In the genomic region with DNA sequence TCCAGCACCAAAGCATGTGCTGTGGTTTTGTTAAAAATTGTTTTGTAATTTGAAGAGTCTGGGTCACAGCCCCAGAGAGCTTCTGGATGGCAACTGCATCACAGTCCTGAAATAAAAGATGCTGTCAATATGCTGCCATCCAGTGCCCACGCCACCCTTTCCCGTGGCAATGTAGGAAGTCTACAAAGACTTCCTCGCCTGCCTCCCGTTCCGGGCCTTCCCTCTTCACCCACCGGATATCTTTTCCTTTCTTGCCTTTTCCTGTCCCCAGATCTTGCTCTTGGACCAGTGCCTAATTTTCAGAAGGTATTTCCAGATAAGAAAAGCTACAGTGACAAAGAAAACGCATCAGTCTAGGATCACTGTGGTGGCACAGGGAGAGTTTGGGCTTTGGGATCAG, we compare ENCODE assay signal across 19 cellular contexts.
"Had no signal": no experiment of that assay in that cellular context is flagged by ENCODE, and none has a peak within 500 bp of the region (broad histone marks: within the 10 kb centered on the region; RNA-seq: fewer than 3 reads in every experiment).

No MANE protein-coding gene starts in this region.

- ATAC-seq: foreskin keratinocyte; right lobe of liver; stimulated activated memory B cell treated with anti-CD40 and anti-IgM and Interleukin-4, amounts not matched to agents 10 μg/mL and 1 μg/mL and 100 μg/mL, for 72 hours had no signal

- H3K36me3 ChIP-seq: cardiac muscle cell, right lobe of liver, spleen had no signal

- H3K4me1 ChIP-seq: foreskin keratinocyte, spleen had no signal

- H3K4me3 ChIP-seq: cardiac muscle cell, dorsolateral prefrontal cortex, right lobe of liver, spleen had no signal

- H3K9me3 ChIP-seq: right lobe of liver, spleen had no signal

- DNase-seq: activated CD4-positive, alpha-beta T cell treated with anti-CD3 and anti-CD28 coated beads, Interleukin-2, amount 50 U/mL, for 1 hour; activated CD4-positive, CD25-positive, alpha-beta regulatory T cell treated with anti-CD3 and anti-CD28 coated beads, Interleukin-2, amount 50 U/mL, for 72 hours; activated CD8-positive, alpha-beta memory T cell treated with anti-CD3 and anti-CD28 coated beads for 24 hours; activated CD8-positive, alpha-beta memory T cell treated with anti-CD3 and anti-CD28 coated beads, Interleukin-2, amount 50 U/mL, for 48 hours; activated gamma-delta T cell treated with Interleukin-2 at 50 U/mL for 16 hours; amniotic stem cell; dorsolateral prefrontal cortex; endodermal cell; foreskin keratinocyte; glutamatergic neuron; mesendoderm; nephron progenitor cell; occipital lobe; right lobe of liver; SIG-M5; spleen; stimulated activated CD4-positive, alpha-beta T cell treated with anti-CD3 and anti-CD28 coated beads, Interleukin-4, amount 100 ng/mL, for 4 hours had no signal

- H3K27ac ChIP-seq: cardiac muscle cell, foreskin keratinocyte, right lobe of liver, spleen had no signal

- H3K27me3 ChIP-seq: cardiac muscle cell, dorsolateral prefrontal cortex, foreskin keratinocyte, right lobe of liver, spleen had no signal
